Comparison of ENCODE assay signal across 8 cellular contexts in the genomic region with DNA sequence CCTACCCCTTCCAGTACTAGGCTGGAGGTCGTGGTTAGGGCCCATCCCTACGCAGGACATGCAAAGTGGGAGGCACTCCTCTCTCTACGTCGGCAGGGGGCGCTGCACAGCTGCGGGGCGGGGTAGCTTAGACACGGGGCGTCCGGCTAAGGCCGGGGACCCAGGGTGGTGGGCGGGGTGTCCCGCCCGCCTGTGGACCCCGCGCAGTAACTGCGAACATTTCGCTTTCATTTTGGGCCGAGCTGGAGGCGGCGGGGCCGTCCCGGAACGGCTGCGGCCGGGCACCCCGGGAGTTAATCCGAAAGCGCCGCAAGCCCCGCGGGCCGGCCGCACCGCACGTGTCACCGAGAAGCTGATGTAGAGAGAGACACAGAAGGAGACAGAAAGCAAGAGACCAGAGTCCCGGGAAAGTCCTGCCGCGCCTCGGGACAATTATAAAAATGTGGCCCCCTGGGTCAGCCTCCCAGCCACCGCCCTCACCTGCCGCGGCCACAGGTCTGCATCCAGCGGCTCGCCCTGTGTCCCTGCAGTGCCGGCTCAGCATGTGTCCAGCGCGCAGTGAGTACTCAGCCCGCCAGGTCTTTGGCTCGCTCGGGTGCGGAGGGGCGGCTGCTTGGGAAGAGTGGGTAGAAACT. TPM values are rescaled to one million over a fixed set of nuclear protein-coding genes. Genes with fewer than 3 reads are reported as not detected.
A peak's percentile ranks its signal among the peaks of the same experiment; 100 is the strongest.
DNase-seq lines count a peak whose midpoint lies in the region; ATAC-seq and TF ChIP-seq lines count a peak whose summit lies in the region.

TSS of gene IL12A (plus strand) at position 219 of the 635 bp plus-strand sequence.

- in situ Hi-C loops in GM23248 (cut with MboI), result no loop called here
- in situ Hi-C loops in gastrocnemius medialis (cut with MboI; ENCODE audit: low sequenced_read_pairs in 4 of 4), result loop anchor here in 2 of 4 donors (25.0 kb wide), 2 partner anchors 376 to 1151 kb away; no protein-coding TSS in a partner anchor

- H3K4me2 ChIP-seq in GM23248 (ENCODE audit: unreplicated experiment), result peak within 1 kb of the TSS; percentile 79
- peak within 1 kb of the TSS; percentile 82 for H3K4me2 ChIP-seq in Karpas-422 (ENCODE audit: low read depth, low read length, poor library complexity, severe bottlenecking)

- no peaks in the 10 kb centered on the region for H3K79me2 ChIP-seq in GM23248 (ENCODE audit: insufficient read depth)
- H3K79me2 ChIP-seq in Karpas-422 (ENCODE audit: low read length), result no peaks in the 10 kb centered on the region

- ATAC-seq in gastrocnemius medialis, result peak; percentile 87 to 94

- H3K36me3 ChIP-seq in GM06990 (ENCODE audit: control insufficient read depth, insufficient read depth, low read length) (no peaks in the 10 kb centered on the region; the same call in 1 of the 2 replicates), GM23248 (ENCODE audit: low read depth) (no peaks in the 10 kb centered on the region), Karpas-422 (ENCODE audit: insufficient read depth, low read length) (no peaks in the 10 kb centered on the region), ascending aorta (no peaks in the 10 kb centered on the region), gastrocnemius medialis (no peaks in the 10 kb centered on the region)

- intact Hi-C loops in ascending aorta (cut with DNase I) (loop anchor here (5.0 kb wide), 1 partner anchor 106 kb away; no protein-coding TSS in a partner anchor), gastrocnemius medialis (cut with DNase I; ENCODE audit: low total_unique reads) (loop anchor here (5.0 kb wide), 2 partner anchors 101 to 166 kb away; no protein-coding TSS in a partner anchor)

- H3K4me1 ChIP-seq in GM23248 (ENCODE audit: insufficient read depth), result peaks cover 17% of the 10 kb centered on the region
- H3K4me1 ChIP-seq in Karpas-422 (ENCODE audit: low read length), result peaks cover 13% of the 10 kb centered on the region
- H3K4me1 ChIP-seq in ascending aorta, result peaks cover 0 to 3% of the 10 kb centered on the region in 2 donors
- H3K4me1 ChIP-seq in gastrocnemius medialis, result peaks cover 3 to 5% of the 10 kb centered on the region in 2 donors

- H3K27ac ChIP-seq in GM23248, result peak within 1 kb of the TSS; percentile 50
- no peak within 1 kb of the TSS for H3K27ac ChIP-seq in Karpas-422 (ENCODE audit: low read length)
- no peak within 1 kb of the TSS for H3K27ac ChIP-seq in ascending aorta
- peak within 1 kb of the TSS in 1 of 4 donors; percentile 14 for H3K27ac ChIP-seq in gastrocnemius medialis

- WGBS in GM23248 (ENCODE audit: low coverage in 1 of 2, low lambda C conversion rate in 2 of 2, missing lambda C conversion rate in 2 of 2), 2 experiments, result 1 to 2% methylated on average over 47 to 51 of the region's 54 CpGs

- H3K9me2 ChIP-seq in GM23248 (ENCODE audit: insufficient read depth) (no peaks in the 10 kb centered on the region), Karpas-422 (replicated peaks; ENCODE audit: insufficient read depth, low read length) (no peaks in the 10 kb centered on the region)

- DNase-seq in GM06990 (ENCODE audit: extremely low read depth, insufficient read length) (peak; percentile 90), GM23248 (peak; percentile 80), Karpas-422 (peak; percentile 94), T-helper 1 cell (peak; percentile 58 to 86 (median 68)), ascending aorta (ENCODE audit: low spot score in 2 of 2) (peak in 1 of 2 donors; percentile 81), hypothalamus (lab: John Stamatoyannopoulos, UW) (peak in 49 of 51 donors; percentile 20 to 87 (median 60)), gastrocnemius medialis (peak; percentile 27 to 46), DMS153 (lab: John Stamatoyannopoulos, UW) (no peak)

- no peaks in the 10 kb centered on the region for H3K9me3 ChIP-seq in GM23248 (ENCODE audit: low read depth)
- H3K9me3 ChIP-seq in Karpas-422 (ENCODE audit: low read length), result no peaks in the 10 kb centered on the region
- H3K9me3 ChIP-seq in ascending aorta, result no peaks in the 10 kb centered on the region
- no peaks in the 10 kb centered on the region for H3K9me3 ChIP-seq in gastrocnemius medialis

- H3F3A ChIP-seq in GM23248 (ENCODE audit: insufficient read depth), result peaks cover 11% of the 10 kb centered on the region

- H3K4me3 ChIP-seq in GM06990 (replicated peaks; ENCODE audit: low read depth, low read length) (peak within 1 kb of the TSS; percentile 80), GM23248 (peak within 1 kb of the TSS; percentile 96), Karpas-422 (ENCODE audit: low read length) (peak within 1 kb of the TSS; percentile 68), ascending aorta (peak within 1 kb of the TSS; percentile 53 to 86), gastrocnemius medialis (peak within 1 kb of the TSS; percentile 70 to 98 (median 78))

- no peak for TF ChIP-seq POLR2A in gastrocnemius medialis (IDR thresholded peaks at IDR 0.05)

- H3K9ac ChIP-seq in GM23248, result peak within 1 kb of the TSS; percentile 81
- H3K9ac ChIP-seq in Karpas-422 (ENCODE audit: low read length), result peak within 1 kb of the TSS; percentile 66

- H3K27me3 ChIP-seq in GM06990 (replicated peaks; ENCODE audit: control insufficient read depth, insufficient read depth, low read length) (no peaks in the 10 kb centered on the region), GM23248 (replicated peaks; ENCODE audit: insufficient read depth) (no peaks in the 10 kb centered on the region), Karpas-422 (ENCODE audit: low read length) (no peaks in the 10 kb centered on the region; the same call in 1 of the 2 replicates), ascending aorta (no peaks in the 10 kb centered on the region), gastrocnemius medialis (no peaks in the 10 kb centered on the region)

- H4K20me1 ChIP-seq in GM23248 (ENCODE audit: insufficient read depth) (no peaks in the 10 kb centered on the region), Karpas-422 (ENCODE audit: insufficient read depth, low read depth, low read length) (no peaks in the 10 kb centered on the region)

- H2AFZ ChIP-seq in GM23248 (peak within 1 kb of the TSS; percentile 96), Karpas-422 (ENCODE audit: low read length) (peak within 1 kb of the TSS; percentile 74; the same call in 1 of the 2 replicates)

- TF ChIP-seq CTCF in GM06990 (IDR thresholded peaks at IDR 0.05; ENCODE audit: insufficient read depth, low read length, poor library complexity, severe bottlenecking), result peak; percentile 94
- TF ChIP-seq CTCF in ascending aorta (IDR thresholded peaks at IDR 0.05), result peak; percentile 75 to 90 (median 87)
- TF ChIP-seq CTCF in gastrocnemius medialis (IDR thresholded peaks at IDR 0.05 in 4 of 5, conservative IDR thresholded peaks at IDR 0.05 in 1 of 5), result peak; percentile 72 to 95 (median 81)

RNA-seq across cellular contexts. Expression of gene IL12A, which starts in this region (rescaled TPM):
- total RNA-seq in GM23248 (2014; rRNA removed; shearing (Covaris generic)), result 0.51 and 2.8 TPM in 2 replicates
- polyA plus RNA-seq in GM23248 (2016; fragmentation: Nextera tagmentation; extraction: Ambion mirVana), result 1.6 and 2.2 TPM in 2 replicates
- 0.78 and 0.83 TPM in 2 replicates for total RNA-seq in Karpas-422 (2014; rRNA removed; shearing (Covaris generic); ENCODE audit: low replicate concordance)
- total RNA-seq in ascending aorta, result not detected
- not detected for total RNA-seq in gastrocnemius medialis

Comparison
In these comparisons a context has a peak if more than half of its experiments do, and no peak if none do; other contexts are left out.
1. Peak in DNase-seq, H3K4me3 ChIP-seq, H3K9ac ChIP-seq and H3K4me2 ChIP-seq in Karpas-422; RNA of the gene not detected or under 1 TPM.
2. Peak in DNase-seq, ATAC-seq and H3K4me3 ChIP-seq in gastrocnemius medialis; RNA of the gene not detected or under 1 TPM.